14 cellular contexts compared by ENCODE assay signal in the genomic region with DNA sequence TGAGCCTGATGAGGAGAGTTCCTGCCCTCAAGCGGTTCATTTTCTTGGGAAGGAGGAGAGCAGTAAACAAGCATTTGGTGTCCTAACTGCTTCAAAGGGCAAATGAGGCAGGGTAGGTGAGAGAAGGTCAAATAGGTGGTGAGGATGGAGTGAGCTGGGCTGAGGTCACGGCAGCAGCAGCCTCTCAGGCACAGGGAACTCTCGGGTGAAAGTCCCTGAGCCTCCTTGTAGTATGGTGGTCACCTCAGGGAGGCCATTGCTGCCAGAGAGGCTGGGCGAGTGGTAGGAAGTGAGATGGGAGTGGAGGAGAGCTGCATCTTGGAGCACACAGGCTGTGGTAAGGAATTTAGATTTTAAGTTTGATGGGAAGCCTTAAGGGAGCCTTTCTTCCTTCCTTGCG. TPM values are rescaled to one million over a fixed set of nuclear protein-coding genes. Genes with fewer than 3 reads are reported as not detected.
A peak's percentile ranks its signal among the peaks of the same experiment; 100 is the strongest.
DNase-seq lines count a peak whose midpoint lies in the region; ATAC-seq and TF ChIP-seq lines count a peak whose summit lies in the region.
"Had no signal": no experiment of that assay in that cellular context is flagged by ENCODE, and none has a peak within 500 bp of the region (broad histone marks: within the 10 kb centered on the region; RNA-seq: fewer than 3 reads in every experiment).

No MANE protein-coding gene starts in this region.

- intact Hi-C loops in activated naive CD4-positive, alpha-beta T cell treated with anti-CD3 and anti-CD28 coated beads for 36 hours (cut with micrococcal nuclease): loop anchor here (2.0 to 5.0 kb wide), 6 partner anchors 26 to 740 kb away; partner anchors contain the start of genes SLX9 and SUMO3

- no peaks in the 10 kb centered on the region for H3K27me3 ChIP-seq in upper lobe of left lung
- H3K27me3 ChIP-seq: foreskin keratinocyte had no signal

- H3K4me3 Mint-ChIP-seq in activated naive CD4-positive, alpha-beta T cell treated with anti-CD3 and anti-CD28 coated beads for 36 hours: peak overlapping the region; percentile 34
- H3K4me3 Mint-ChIP-seq in activated T-helper 17 cell treated with anti-CD3 and anti-CD28 coated beads, Interleukin-2, amount 50 U/mL, for 72 hours: peak overlapping the region; percentile 77

- no peaks in the 10 kb centered on the region for H3K9me3 ChIP-seq in upper lobe of left lung

- H3K36me3 ChIP-seq in upper lobe of left lung: peaks cover 0 to 6% (median 2%) of the 10 kb centered on the region in 4 donors

- WGBS in upper lobe of left lung, 2 donors: 70 to 71% methylated on average over 5 of the region's 5 CpGs

- peak overlapping the region; percentile 99 for H3K27ac Mint-ChIP-seq in activated naive CD4-positive, alpha-beta T cell treated with anti-CD3 and anti-CD28 coated beads for 36 hours
- H3K27ac Mint-ChIP-seq in activated T-helper 17 cell treated with anti-CD3 and anti-CD28 coated beads, Interleukin-2, amount 50 U/mL, for 72 hours: peak overlapping the region; percentile 90

- H3K9me3 Mint-ChIP-seq in activated naive CD4-positive, alpha-beta T cell treated with anti-CD3 and anti-CD28 coated beads for 36 hours: no peaks in the 10 kb centered on the region
- peaks cover 3% of the 10 kb centered on the region for H3K9me3 Mint-ChIP-seq in activated T-helper 17 cell treated with anti-CD3 and anti-CD28 coated beads, Interleukin-2, amount 50 U/mL, for 72 hours

- no peak for TF ChIP-seq POLR2A in upper lobe of left lung (IDR thresholded peaks at IDR 0.05)

- DNase-seq in activated naive CD4-positive, alpha-beta T cell treated with anti-CD3 and anti-CD28 coated beads for 36 hours: no peak
- DNase-seq in activated naive CD4-positive, alpha-beta T cell treated with Interleukin-2 at 50 U/mL for 16 hours: no peak
- DNase-seq in islet precursor cell: peak; percentile 29
- no peak for DNase-seq in upper lobe of left lung
- DNase-seq in stimulated activated CD4-positive, alpha-beta T cell treated with anti-CD3 and anti-CD28 coated beads, Interleukin-12 subunit alpha, Interleukin-12 subunit beta, amount 100 ng/mL, for 4 hours: no peak
- no peak for DNase-seq in NOMO-1 treated with DMSO at 0.1 percent for 48 hours (lab: John Stamatoyannopoulos, UW; ENCODE audit: unreplicated experiment)
- DNase-seq: DMS79 treated with DMSO at 0.1 percent for 48 hours, NCI-H146, NCI-H526, T1000 had no signal

- peak overlapping the region; percentile 38 to 52 (median 44) for H3K27ac ChIP-seq in upper lobe of left lung
- H3K27ac ChIP-seq: foreskin keratinocyte had no signal

- TF ChIP-seq EP300 in upper lobe of left lung (IDR thresholded peaks at IDR 0.05): no peak

- H3K4me1 ChIP-seq in upper lobe of left lung: peaks cover 26 to 58% (median 47%) of the 10 kb centered on the region in 4 donors

- peaks cover 9% of the 10 kb centered on the region for H3K36me3 Mint-ChIP-seq in activated naive CD4-positive, alpha-beta T cell treated with anti-CD3 and anti-CD28 coated beads for 36 hours (ENCODE audit: low read depth)
- H3K36me3 Mint-ChIP-seq in activated T-helper 17 cell treated with anti-CD3 and anti-CD28 coated beads, Interleukin-2, amount 50 U/mL, for 72 hours (ENCODE audit: low read depth): peaks cover 14% of the 10 kb centered on the region

- H3K4me3 ChIP-seq in upper lobe of left lung: no peak overlapping the region
- H3K4me3 ChIP-seq: GM12878 had no signal

- H3K27me3 Mint-ChIP-seq in activated naive CD4-positive, alpha-beta T cell treated with anti-CD3 and anti-CD28 coated beads for 36 hours (ENCODE audit: low read depth): no peaks in the 10 kb centered on the region
- H3K27me3 Mint-ChIP-seq in activated T-helper 17 cell treated with anti-CD3 and anti-CD28 coated beads, Interleukin-2, amount 50 U/mL, for 72 hours: no peaks in the 10 kb centered on the region

- CTCF ChIA-PET in activated naive CD4-positive, alpha-beta T cell treated with anti-CD3 and anti-CD28 coated beads for 36 hours (lab: Charles Lee): interaction anchor here (0.7 to 2.7 kb wide), 5 partner anchors 27 to 161 kb away, joined by 3 to 17 read pairs (median 9); no protein-coding TSS in a partner anchor

- peaks cover 77% of the 10 kb centered on the region for H3K4me1 Mint-ChIP-seq in activated naive CD4-positive, alpha-beta T cell treated with anti-CD3 and anti-CD28 coated beads for 36 hours (ENCODE audit: low read depth)
- H3K4me1 Mint-ChIP-seq in activated T-helper 17 cell treated with anti-CD3 and anti-CD28 coated beads, Interleukin-2, amount 50 U/mL, for 72 hours: peaks cover 63% of the 10 kb centered on the region

- no peak for TF ChIP-seq CTCF in upper lobe of left lung (IDR thresholded peaks at IDR 0.05)

- ATAC-seq in activated T-helper 17 cell treated with anti-CD3 and anti-CD28 coated beads, Interleukin-2, amount 50 U/mL, for 72 hours (replicated peaks): no peak
- ATAC-seq in upper lobe of left lung (ENCODE audit: low FRiP score in 2 of 2) (no peak), GM18511 (IDR thresholded peaks at IDR 0.05; ENCODE audit: unreplicated experiment) (no peak)
- ATAC-seq: foreskin keratinocyte, GM12878 had no signal

RNA-seq across cellular contexts. Expression of gene ADARB1, which starts 4.0 kb away (rescaled TPM):
- total RNA-seq in activated naive CD4-positive, alpha-beta T cell treated with anti-CD3 and anti-CD28 coated beads for 36 hours: 10 to 100 TPM; 30.1 to 33.3 TPM
- 10 to 100 TPM; 22.7 to 32.0 TPM for total RNA-seq in activated T-helper 17 cell treated with anti-CD3 and anti-CD28 coated beads, Interleukin-2, amount 50 U/mL, for 72 hours
- 10 to 100 TPM; 26.5 to 94.3 (median 42.4) TPM for total RNA-seq in upper lobe of left lung
